10 cellular contexts compared by ENCODE assay signal in genomic region chr1:112391603-112391940, GRCh38. TPM values are rescaled to one million over a fixed set of nuclear protein-coding genes. Genes with fewer than 3 reads are reported as not detected.
A peak's percentile ranks its signal among the peaks of the same experiment; 100 is the strongest.
DNase-seq lines count a peak whose midpoint lies in the region; TF ChIP-seq lines count a peak whose summit lies in the region.
"Had no signal": no experiment of that assay in that cellular context is flagged by ENCODE, and none has a peak within 500 bp of the region (broad histone marks: within the 10 kb centered on the region; RNA-seq: fewer than 3 reads in every experiment).

No MANE protein-coding gene starts in this region.

- TF ChIP-seq POLR2A in Peyer's patch (IDR thresholded peaks at IDR 0.05), result no peak
- TF ChIP-seq POLR2A in ovary (IDR thresholded peaks at IDR 0.05), result no peak

- intact Hi-C loops in ovary (cut with DNase I), result loop anchor here (1.0 to 10.0 kb wide), 6 partner anchors 75 to 316 kb away; partner anchors contain the start of genes RHOC (in 4 of the 4), CAPZA1 (in 2 of the 4) and ST7L (in 2 of the 4)

- H3K9me3 ChIP-seq in BLaER1 (no peaks in the 10 kb centered on the region), Peyer's patch (no peaks in the 10 kb centered on the region), ovary (no peaks in the 10 kb centered on the region)

- H4K20me1 ChIP-seq in BLaER1, result no peaks in the 10 kb centered on the region

- TF ChIP-seq CTCF in Peyer's patch (IDR thresholded peaks at IDR 0.05) (no peak), epithelial cell of proximal tubule (conservative IDR thresholded peaks at IDR 0.05; ENCODE audit: low read depth, low read length) (no peak), ovary (IDR thresholded peaks at IDR 0.05) (no peak)

- H3K4me1 ChIP-seq in BLaER1 (peaks cover 28% of the 10 kb centered on the region), Peyer's patch (peaks cover 0 to 34% (median 9%) of the 10 kb centered on the region in 4 donors), ovary (ENCODE audit: insufficient read depth) (peaks cover 2% of the 10 kb centered on the region)

- WGBS in ovary, 3 donors, result 91 to 93% (median 91%) methylated on average over 11 of the region's 11 CpGs

- DNase-seq in Peyer's patch (no peak), epithelial cell of proximal tubule (ENCODE audit: low read depth) (no peak), ovary (peak in 2 of 5 donors; percentile 22 to 41), NCI-H774 (lab: John Stamatoyannopoulos, UW) (no peak), DMS 273 treated with DMSO at 0.1 percent for 48 hours (lab: John Stamatoyannopoulos, UW) (no peak), NCI-H2196 (lab: John Stamatoyannopoulos, UW; ENCODE audit: unreplicated experiment) (no peak)
- no peak for DNase-seq in stimulated activated CD4-positive, alpha-beta T cell treated with anti-CD3 and anti-CD28 coated beads, Interleukin-2, amount 100 ng/mL, for 24 hours
- DNase-seq: activated effector memory CD4-positive, alpha-beta T cell treated with anti-CD3 and anti-CD28 coated beads, Interleukin-2, amount 50 U/mL, for 16 hours; naive B cell had no signal

- H3K27ac ChIP-seq in BLaER1 (no peak overlapping the region), Peyer's patch (peak overlapping the region; percentile 27 to 84 (median 60)), ovary (no peak overlapping the region)

- H3K27me3 ChIP-seq in BLaER1, result no peaks in the 10 kb centered on the region
- no peaks in the 10 kb centered on the region for H3K27me3 ChIP-seq in Peyer's patch
- no peaks in the 10 kb centered on the region for H3K27me3 ChIP-seq in ovary

- H3K9ac ChIP-seq in BLaER1, result no peak overlapping the region

- H3K4me3 ChIP-seq in BLaER1, result no peak overlapping the region
- H3K4me3 ChIP-seq in Peyer's patch, result peak overlapping the region in 2 of 4 donors; percentile 46 to 49
- H3K4me3 ChIP-seq in epithelial cell of proximal tubule (ENCODE audit: low read depth, low read length), result peak overlapping the region; percentile 59
- H3K4me3 ChIP-seq in ovary, result peak overlapping the region; percentile 35

- no peak for TF ChIP-seq EP300 in ovary (IDR thresholded peaks at IDR 0.05)

- H3K4me2 ChIP-seq in BLaER1, result peak overlapping the region; percentile 85

- H3K36me3 ChIP-seq in BLaER1 (no peaks in the 10 kb centered on the region), Peyer's patch (no peaks in the 10 kb centered on the region), ovary (no peaks in the 10 kb centered on the region)

RNA-seq across cellular contexts. Expression of gene CTTNBP2NL, which starts 4.4 kb away (rescaled TPM):
- 10 to 100 TPM; 28.4 to 81.7 (median 59.1) TPM for total RNA-seq in Peyer's patch
- total RNA-seq in epithelial cell of proximal tubule, result 26.1 and 27.2 TPM in 2 replicates
- 10 to 100 TPM in 6 of 7 donors, 1 to 10 TPM in 1; 9.4 to 35.7 (median 28.4) TPM for total RNA-seq in ovary
- 10 to 100 TPM in 1 of 2 donors, 1 to 10 TPM in 1; 8.1 to 19.8 TPM for polyA plus RNA-seq in ovary

Comparison
In these comparisons a context has a peak if more than half of its experiments do, and no peak if none do; other contexts are left out.
1. H3K27ac ChIP-seq: peak in Peyer's patch (4 of 4); none in BLaER1 (single experiment) and ovary (0 of 2).